In the genomic region with DNA sequence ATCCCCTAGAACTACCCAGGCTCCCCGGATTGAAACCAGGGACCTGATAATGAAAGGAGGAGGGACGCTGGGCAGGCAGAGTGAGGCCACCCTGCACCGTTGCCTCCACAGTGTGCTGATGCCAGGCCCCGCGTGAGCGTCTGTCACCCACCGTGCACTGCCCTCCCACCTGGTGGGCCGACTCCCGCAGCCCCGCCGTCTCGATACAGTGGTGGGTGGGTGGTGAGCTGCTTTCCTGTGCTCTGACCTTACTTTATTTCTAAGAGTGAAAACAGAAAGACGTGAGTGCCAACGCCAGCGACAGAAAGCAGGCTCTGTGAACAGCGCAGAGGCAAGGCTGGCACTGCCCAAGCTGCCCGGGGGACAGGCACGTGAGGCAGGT, we compare ENCODE assay signal across 19 cellular contexts.
DNase-seq lines count a peak whose midpoint lies in the region; ATAC-seq and TF ChIP-seq lines count a peak whose summit lies in the region.
"Had no signal": no experiment of that assay in that cellular context is flagged by ENCODE, and none has a peak within 500 bp of the region (broad histone marks: within the 10 kb centered on the region; RNA-seq: fewer than 3 reads in every experiment).

No MANE protein-coding gene starts in this region.

- intact Hi-C loops in gastrocnemius medialis (cut with DNase I; ENCODE audit: low total_unique reads) (no loop called here), Right ventricle myocardium inferior (cut with DNase I) (no loop called here)

- ATAC-seq in gastrocnemius medialis (no peak), Right ventricle myocardium inferior (no peak)
- ATAC-seq in stimulated activated memory B cell treated with anti-CD40 and anti-IgM and Interleukin-4, amounts not matched to agents 10 μg/mL and 1 μg/mL and 100 μg/mL, for 72 hours: peak; percentile 19
- ATAC-seq: A549; CD8-positive, alpha-beta T cell had no signal

- H3K79me1 ChIP-seq in neuronal stem cell (ENCODE audit: low read depth, low read length): no peaks in the 10 kb centered on the region

- H4K91ac ChIP-seq in neuronal stem cell (ENCODE audit: low read depth, low read length, poor library complexity): no peak overlapping the region

- H3K36me3 Mint-ChIP-seq in stimulated activated memory B cell treated with anti-CD40 and anti-IgM and Interleukin-4, amounts not matched to agents 10 μg/mL and 1 μg/mL and 100 μg/mL, for 72 hours: no peaks in the 10 kb centered on the region
- H3K36me3 Mint-ChIP-seq: CD8-positive, alpha-beta T cell had no signal

- H2BK12ac ChIP-seq in neuronal stem cell (ENCODE audit: low read length): no peak overlapping the region

- TF ChIP-seq CTCF in HEK293 (tag by site-specific recombination; IDR thresholded peaks at IDR 0.05) (no peak), gastrocnemius medialis (IDR thresholded peaks at IDR 0.05 in 4 of 5, conservative IDR thresholded peaks at IDR 0.05 in 1 of 5) (no peak)

- H3K9me3 Mint-ChIP-seq in stimulated activated memory B cell treated with anti-CD40 and anti-IgM and Interleukin-4, amounts not matched to agents 10 μg/mL and 1 μg/mL and 100 μg/mL, for 72 hours: peaks cover 6% of the 10 kb centered on the region
- H3K9me3 Mint-ChIP-seq: CD8-positive, alpha-beta T cell had no signal

- H2AK5ac ChIP-seq in neuronal stem cell (ENCODE audit: low read depth, low read length): no peak overlapping the region

- no peak overlapping the region for H3K4me2 ChIP-seq in neuronal stem cell (ENCODE audit: insufficient read depth, low read length, poor library complexity, severe bottlenecking)
- H3K4me2 ChIP-seq: A549; BLaER1 treated with 17β-estradiol and CSF1 and Interleukin-3, amounts not matched to agents 10 nM and 100 nM had no signal

- H2BK5ac ChIP-seq in neuronal stem cell (ENCODE audit: low read length): no peak overlapping the region

- H3K4me3 ChIP-seq in HEK293 (ENCODE audit: low read depth, low read length) (no peak overlapping the region), neuronal stem cell (ENCODE audit: low read length in 2 of 2) (no peak overlapping the region), gastrocnemius medialis (no peak overlapping the region)
- H3K4me3 ChIP-seq: A549; BLaER1 treated with 17β-estradiol and CSF1 and Interleukin-3, amounts not matched to agents 10 nM and 100 nM had no signal

- peak overlapping the region; percentile 79 for H3K14ac ChIP-seq in neuronal stem cell (ENCODE audit: low read length)

- in situ Hi-C loops in gastrocnemius medialis (cut with MboI; ENCODE audit: low sequenced_read_pairs in 4 of 4): loop anchor here in 1 of 4 donors (10.0 kb wide), 1 partner anchor 70 kb away; no protein-coding TSS in a partner anchor

- no peak for TF ChIP-seq POLR2A in gastrocnemius medialis (IDR thresholded peaks at IDR 0.05)

- peaks cover 11% of the 10 kb centered on the region for H3K4me1 Mint-ChIP-seq in stimulated activated memory B cell treated with anti-CD40 and anti-IgM and Interleukin-4, amounts not matched to agents 10 μg/mL and 1 μg/mL and 100 μg/mL, for 72 hours

- H3K18ac ChIP-seq in neuronal stem cell (ENCODE audit: low read length): no peak overlapping the region

- H3K4me1 ChIP-seq in HEK293 (ENCODE audit: control insufficient read depth, insufficient read depth, low read length) (no peaks in the 10 kb centered on the region), neuronal stem cell (ENCODE audit: control insufficient read depth in 2 of 2, insufficient read depth in 1 of 2, low read depth in 1 of 2, low read length in 2 of 2) (peaks cover 0 to 5% of the 10 kb centered on the region in 2 donors), gastrocnemius medialis (no peaks in the 10 kb centered on the region)
- H3K4me1 ChIP-seq: A549, Caco-2 had no signal

- H3K36me3 ChIP-seq in HEK293 (ENCODE audit: control insufficient read depth in 2 of 2, insufficient read depth in 1 of 2, low read length in 2 of 2): no peaks in the 10 kb centered on the region
- H3K36me3 ChIP-seq in neuronal stem cell (replicated peaks in 1 of 2; ENCODE audit: control insufficient read depth in 2 of 2, insufficient read depth in 2 of 2, low read length in 2 of 2): no peaks in the 10 kb centered on the region
- H3K36me3 ChIP-seq in gastrocnemius medialis: no peaks in the 10 kb centered on the region
- H3K36me3 ChIP-seq: BLaER1 treated with 17β-estradiol and CSF1 and Interleukin-3, amounts not matched to agents 10 nM and 100 nM had no signal

- H3K9me3 ChIP-seq in HEK293 (ENCODE audit: control insufficient read depth, insufficient read depth, low read depth, low read length) (no peaks in the 10 kb centered on the region), neuronal stem cell (replicated peaks in 1 of 2; ENCODE audit: control insufficient read depth in 2 of 2, insufficient read depth in 1 of 2, low read depth in 1 of 2, low read length in 2 of 2) (peaks cover 0 to 3% of the 10 kb centered on the region in 2 donors), gastrocnemius medialis (no peaks in the 10 kb centered on the region)
- H3K9me3 ChIP-seq: A549; BLaER1 treated with 17β-estradiol and CSF1 and Interleukin-3, amounts not matched to agents 10 nM and 100 nM; Caco-2 had no signal

- POLR2A ChIA-PET in HEK293 (lab: Yijun Ruan, JAX): no interaction called here

- no peak overlapping the region for H4K8ac ChIP-seq in neuronal stem cell (ENCODE audit: low read depth, low read length)

- CTCF ChIA-PET in HEK293 (lab: Yijun Ruan, JAX): no interaction called here

- no peak for DNase-seq in neuronal stem cell (ENCODE audit: low spot score)
- no peak for DNase-seq in gastrocnemius medialis
- no peak for DNase-seq in Right ventricle myocardium inferior (ENCODE audit: missing footprints)
- DNase-seq in stimulated activated naive CD4-positive, alpha-beta T cell (lab: John Stamatoyannopoulos, UW): no peak
- no peak for DNase-seq in activated T-cell treated with anti-CD3 and anti-CD28 coated beads, Interleukin-2, amount 50 U/mL, for 48 hours
- DNase-seq: AML-193; Caco-2; Calu3; CD4-positive, alpha-beta T cell; CD8-positive, alpha-beta T cell; DMS79 treated with DMSO at 0.1 percent for 48 hours; GF-D8 had no signal

- no peak overlapping the region for H2BK120ac ChIP-seq in neuronal stem cell (ENCODE audit: low read depth, low read length)

- H3K27ac ChIP-seq in HEK293 (ENCODE audit: extremely low read depth, low read depth, low read length) (no peak overlapping the region), neuronal stem cell (replicated peaks; ENCODE audit: low read length) (no peak overlapping the region), gastrocnemius medialis (peak overlapping the region; percentile 15 to 98 (median 37))
- H3K27ac ChIP-seq: 22Rv1; A549; BLaER1 treated with 17β-estradiol and CSF1 and Interleukin-3, amounts not matched to agents 10 nM and 100 nM; C4-2B had no signal

- no peak overlapping the region for H2BK15ac ChIP-seq in neuronal stem cell (ENCODE audit: low read length)

- no peak overlapping the region for H3K4ac ChIP-seq in neuronal stem cell (ENCODE audit: low read length)

- H3K23ac ChIP-seq in neuronal stem cell (ENCODE audit: low read depth, low read length, poor library complexity): peak overlapping the region; percentile 62

- WGBS in neuronal stem cell (ENCODE audit: extremely low coverage in 2 of 2, insufficient read length in 2 of 2, insufficient replicate concordance in 1 of 2), 2 donors: no CpG with 5 or more reads among the region's 18 CpGs

- no peak overlapping the region for H3K4me3 Mint-ChIP-seq in stimulated activated memory B cell treated with anti-CD40 and anti-IgM and Interleukin-4, amounts not matched to agents 10 μg/mL and 1 μg/mL and 100 μg/mL, for 72 hours
- H3K4me3 Mint-ChIP-seq: B cell; CD4-positive, alpha-beta T cell; CD8-positive, alpha-beta T cell had no signal

- H3K27ac Mint-ChIP-seq in stimulated activated memory B cell treated with anti-CD40 and anti-IgM and Interleukin-4, amounts not matched to agents 10 μg/mL and 1 μg/mL and 100 μg/mL, for 72 hours: no peak overlapping the region
- H3K27ac Mint-ChIP-seq: B cell; CD4-positive, alpha-beta T cell; CD8-positive, alpha-beta T cell had no signal

- H3K27me3 Mint-ChIP-seq in stimulated activated memory B cell treated with anti-CD40 and anti-IgM and Interleukin-4, amounts not matched to agents 10 μg/mL and 1 μg/mL and 100 μg/mL, for 72 hours: peaks cover 95% of the 10 kb centered on the region

- no peak overlapping the region for H2AFZ ChIP-seq in neuronal stem cell (ENCODE audit: low read length)

- H3K27me3 ChIP-seq in neuronal stem cell (ENCODE audit: control insufficient read depth in 3 of 3, insufficient read depth in 3 of 3, low read depth in 1 of 3, low read length in 3 of 3) (peaks cover 0 to 43% (median 0%) of the 10 kb centered on the region in 3 experiments), gastrocnemius medialis (no peaks in the 10 kb centered on the region)

- H3K9ac ChIP-seq in neuronal stem cell (ENCODE audit: low read depth, low read length, poor library complexity): no peak overlapping the region
- H3K9ac ChIP-seq: BLaER1 treated with 17β-estradiol and CSF1 and Interleukin-3, amounts not matched to agents 10 nM and 100 nM had no signal

TF ChIP-seq in HEK293, 187 proteins besides CTCF, POLR2A, EP300 and RAD21:
- TF ChIP-seq ZFHX2 (tag by site-specific recombination; conservative IDR thresholded peaks at IDR 0.05): peak; percentile 40
- TF ChIP-seq, protein P1, sequence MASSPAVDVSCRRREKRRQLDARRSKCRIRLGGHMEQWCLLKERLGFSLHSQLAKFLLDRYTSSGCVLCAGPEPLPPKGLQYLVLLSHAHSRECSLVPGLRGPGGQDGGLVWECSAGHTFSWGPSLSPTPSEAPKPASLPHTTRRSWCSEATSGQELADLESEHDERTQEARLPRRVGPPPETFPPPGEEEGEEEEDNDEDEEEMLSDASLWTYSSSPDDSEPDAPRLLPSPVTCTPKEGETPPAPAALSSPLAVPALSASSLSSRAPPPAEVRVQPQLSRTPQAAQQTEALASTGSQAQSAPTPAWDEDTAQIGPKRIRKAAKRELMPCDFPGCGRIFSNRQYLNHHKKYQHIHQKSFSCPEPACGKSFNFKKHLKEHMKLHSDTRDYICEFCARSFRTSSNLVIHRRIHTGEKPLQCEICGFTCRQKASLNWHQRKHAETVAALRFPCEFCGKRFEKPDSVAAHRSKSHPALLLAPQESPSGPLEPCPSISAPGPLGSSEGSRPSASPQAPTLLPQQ (tag by site-specific recombination; IDR thresholded peaks at IDR 0.05): no peak
- TF ChIP-seq ZNF654 (tag by site-specific recombination; IDR thresholded peaks at IDR 0.05; ENCODE audit: low read depth): no peak
- peak; percentile 51; the same call in 1 of the 2 replicates for TF ChIP-seq EGR2 (tag by site-specific recombination; IDR thresholded peaks at IDR 0.05; ENCODE audit: low read depth)
TF ChIP-seq in HEK293: peak in this region for 2.

Comparison
In these comparisons a context has a peak if more than half of its experiments do, and no peak if none do; other contexts are left out.
1. H3K27ac ChIP-seq: peak in gastrocnemius medialis (4 of 4); none in HEK293 (single experiment) and neuronal stem cell (single experiment).